8 cellular contexts compared by ENCODE assay signal in the genomic region with DNA sequence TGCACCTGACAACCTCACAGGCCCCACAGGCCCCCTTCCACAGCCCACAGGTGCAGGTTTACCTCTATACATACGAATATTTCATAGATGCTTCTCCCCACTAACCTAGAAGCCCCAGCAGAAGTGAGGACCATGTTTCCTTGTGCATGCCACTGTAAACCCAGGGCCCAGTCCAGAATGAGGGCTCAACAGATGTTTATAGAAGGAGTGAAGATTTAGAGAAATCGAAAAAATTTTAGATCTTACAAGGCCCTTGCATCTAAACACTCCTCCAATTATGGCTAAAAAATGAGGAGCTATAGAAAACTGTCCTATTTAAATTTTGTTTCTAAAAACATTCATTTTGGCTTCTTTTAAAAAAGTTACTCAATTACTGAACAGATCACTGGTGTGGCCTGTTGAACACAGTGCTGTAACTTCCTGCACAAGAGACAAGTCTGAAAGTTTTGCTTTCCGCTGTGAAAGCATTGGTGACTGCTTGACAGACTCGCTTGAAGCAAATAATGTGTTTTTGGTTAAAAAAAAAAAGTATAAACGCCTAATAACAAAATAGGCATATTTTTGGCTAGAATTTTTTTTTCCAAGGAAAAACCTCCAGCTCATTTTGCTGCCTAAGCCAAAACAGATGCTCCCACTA. TPM values are rescaled to one million over a fixed set of nuclear protein-coding genes. Genes with fewer than 3 reads are reported as not detected.
DNase-seq lines count a peak whose midpoint lies in the region; ATAC-seq and TF ChIP-seq lines count a peak whose summit lies in the region.

No MANE protein-coding gene starts in this region.

- peaks cover 12% of the 10 kb centered on the region for H3K36me3 Mint-ChIP-seq in activated CD4-positive, alpha-beta T cell treated with anti-CD3 and anti-CD28 coated beads, Interleukin-2, amount 10 ng/mL, durations not matched to agents 24 days and 14 days (ENCODE audit: low read depth)
- no peaks in the 10 kb centered on the region for H3K36me3 Mint-ChIP-seq in nephron progenitor cell (ENCODE audit: low read depth)

- peak; percentile 75 for DNase-seq in activated CD4-positive, alpha-beta T cell treated with anti-CD3 and anti-CD28 coated beads, Interleukin-2, amount 10 ng/mL, durations not matched to agents 24 days and 14 days
- DNase-seq in activated CD4-positive, alpha-beta T cell treated with anti-CD3 and anti-CD28 coated beads, Interleukin-2, amount 50 U/mL, for 4 hours = no peak
- no peak for DNase-seq in nephron progenitor cell
- no peak for DNase-seq in NCI-H69 (lab: John Stamatoyannopoulos, UW)

- peak overlapping the region; percentile 85 for H3K4me2 ChIP-seq in OCI-LY3 (ENCODE audit: low read length)

- peaks cover 51% of the 10 kb centered on the region for H3K79me2 ChIP-seq in OCI-LY3 (ENCODE audit: low read length)

- H3K27me3 ChIP-seq in OCI-LY3 (ENCODE audit: low read depth, low read length) (no peaks in the 10 kb centered on the region), ectodermal cell (ENCODE audit: control insufficient read depth, insufficient read depth, low read length, poor library complexity, severe bottlenecking) (no peaks in the 10 kb centered on the region)

- no peak overlapping the region for H2AFZ ChIP-seq in OCI-LY3 (ENCODE audit: low read depth, low read length)

- ATAC-seq in HG03520 (IDR thresholded peaks at IDR 0.05; ENCODE audit: unreplicated experiment) = no peak
- ATAC-seq in HG03378 (IDR thresholded peaks at IDR 0.05; ENCODE audit: unreplicated experiment) = no peak

- 56 to 60% methylated on average over 4 of the region's 5 CpGs for WGBS in ectodermal cell, 2 experiments

- H3K9ac ChIP-seq in OCI-LY3 (ENCODE audit: low read length) = peak overlapping the region; percentile 77

- peaks cover 31% of the 10 kb centered on the region for H3K4me1 Mint-ChIP-seq in activated CD4-positive, alpha-beta T cell treated with anti-CD3 and anti-CD28 coated beads, Interleukin-2, amount 10 ng/mL, durations not matched to agents 24 days and 14 days
- peaks cover 49% of the 10 kb centered on the region for H3K4me1 Mint-ChIP-seq in nephron progenitor cell

- H3K4me1 ChIP-seq in OCI-LY3 (ENCODE audit: low read length) (peaks cover 27% of the 10 kb centered on the region), ectodermal cell (ENCODE audit: control insufficient read depth, insufficient read depth, low read length) (peaks cover 14% of the 10 kb centered on the region)

- peak overlapping the region; percentile 90 for H3K4me3 Mint-ChIP-seq in activated CD4-positive, alpha-beta T cell treated with anti-CD3 and anti-CD28 coated beads, Interleukin-2, amount 10 ng/mL, durations not matched to agents 24 days and 14 days
- peak overlapping the region; percentile 89 for H3K4me3 Mint-ChIP-seq in nephron progenitor cell

- TF ChIP-seq CTCF in OCI-LY3 (IDR thresholded peaks at IDR 0.05; ENCODE audit: low read depth, low read length) = no peak
- no peak for TF ChIP-seq CTCF in nephron progenitor cell (IDR thresholded peaks at IDR 0.05)

- H3K27ac ChIP-seq in OCI-LY3 (ENCODE audit: low read length) = peak overlapping the region; percentile 4; the same call in 1 of the 2 replicates
- H3K27ac ChIP-seq in ectodermal cell (ENCODE audit: insufficient read depth, low read depth, low read length, poor library complexity, severe bottlenecking) = no peak overlapping the region

- H3K36me3 ChIP-seq in OCI-LY3 (replicated peaks; ENCODE audit: low read depth, low read length) (no peaks in the 10 kb centered on the region), ectodermal cell (ENCODE audit: control insufficient read depth, insufficient read depth, low read length) (no peaks in the 10 kb centered on the region)

- H3K9me3 ChIP-seq in OCI-LY3 (ENCODE audit: insufficient read depth, low read length) = no peaks in the 10 kb centered on the region
- H3K9me3 ChIP-seq in ectodermal cell (ENCODE audit: control insufficient read depth, low read length) = no peaks in the 10 kb centered on the region

- H3K4me3 ChIP-seq in OCI-LY3 (ENCODE audit: low read length) (peak overlapping the region; percentile 82), ectodermal cell (ENCODE audit: insufficient read depth, low read depth, low read length) (peak overlapping the region; percentile 71)

- intact Hi-C loops in activated CD4-positive, alpha-beta T cell treated with anti-CD3 and anti-CD28 coated beads, Interleukin-2, amount 10 ng/mL, durations not matched to agents 24 days and 14 days (cut with micrococcal nuclease) = loop anchor here (5.0 kb wide), 2 partner anchors 750 to 1095 kb away; no protein-coding TSS in a partner anchor

- H3K9me3 Mint-ChIP-seq in activated CD4-positive, alpha-beta T cell treated with anti-CD3 and anti-CD28 coated beads, Interleukin-2, amount 10 ng/mL, durations not matched to agents 24 days and 14 days = no peaks in the 10 kb centered on the region
- H3K9me3 Mint-ChIP-seq in nephron progenitor cell = no peaks in the 10 kb centered on the region

- H3K27ac Mint-ChIP-seq in activated CD4-positive, alpha-beta T cell treated with anti-CD3 and anti-CD28 coated beads, Interleukin-2, amount 10 ng/mL, durations not matched to agents 24 days and 14 days = peak overlapping the region; percentile 92
- no peak overlapping the region for H3K27ac Mint-ChIP-seq in nephron progenitor cell

- H3K27me3 Mint-ChIP-seq in activated CD4-positive, alpha-beta T cell treated with anti-CD3 and anti-CD28 coated beads, Interleukin-2, amount 10 ng/mL, durations not matched to agents 24 days and 14 days = no peaks in the 10 kb centered on the region
- peaks cover 4% of the 10 kb centered on the region for H3K27me3 Mint-ChIP-seq in nephron progenitor cell (ENCODE audit: low read depth, poor library complexity)

- H4K20me1 ChIP-seq in OCI-LY3 (ENCODE audit: insufficient read depth, low read length) = peaks cover 34% of the 10 kb centered on the region

RNA-seq across cellular contexts. Expression of a gene that starts 1.2 kb away (rescaled TPM):
- 46.5 and 49.7 TPM in 2 replicates for total RNA-seq in activated CD4-positive, alpha-beta T cell treated with anti-CD3 and anti-CD28 coated beads, Interleukin-2, amount 10 ng/mL, durations not matched to agents 24 days and 14 days
- 12.3 TPM for polyA plus RNA-seq in ectodermal cell (2013, experiment 1 of 4)
- 13.6 TPM for polyA plus RNA-seq in ectodermal cell (2013, experiment 2 of 4)
- 10.8 TPM for polyA plus RNA-seq in ectodermal cell (2013, experiment 3 of 4)
- 10.9 TPM for polyA plus RNA-seq in ectodermal cell (2013, experiment 4 of 4)

RNA-seq across cellular contexts. Expression of a gene that starts 49.2 kb away (rescaled TPM):
- total RNA-seq in activated CD4-positive, alpha-beta T cell treated with anti-CD3 and anti-CD28 coated beads, Interleukin-2, amount 10 ng/mL, durations not matched to agents 24 days and 14 days = 52.3 and 52.9 TPM in 2 replicates
- polyA plus RNA-seq in ectodermal cell (2013, experiment 1 of 4) = 56.0 TPM
- 60.8 TPM for polyA plus RNA-seq in ectodermal cell (2013, experiment 2 of 4)
- 44.2 TPM for polyA plus RNA-seq in ectodermal cell (2013, experiment 3 of 4)
- polyA plus RNA-seq in ectodermal cell (2013, experiment 4 of 4) = 46.1 TPM
